ENCODE assay signal across 10 cellular contexts in the genomic region with DNA sequence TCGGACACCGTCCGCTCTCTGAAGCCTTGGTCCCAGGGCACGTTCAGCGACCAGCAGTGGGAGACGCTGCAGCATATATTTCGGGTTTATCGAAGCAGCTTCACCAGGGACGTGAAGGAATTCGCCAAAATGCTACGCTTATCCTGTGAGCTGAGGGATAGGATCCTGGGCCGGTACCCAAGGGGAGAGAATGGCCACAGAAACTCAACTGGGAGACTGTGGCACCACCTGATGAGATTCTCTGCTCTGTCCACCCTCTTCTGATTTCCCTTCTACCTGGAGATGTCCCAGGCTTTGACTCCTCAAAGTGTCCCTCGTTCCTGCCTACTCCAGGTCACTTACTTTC. TPM values are rescaled to one million over a fixed set of nuclear protein-coding genes. Genes with fewer than 3 reads are reported as not detected.
A peak's percentile ranks its signal among the peaks of the same experiment; 100 is the strongest.
DNase-seq lines count a peak whose midpoint lies in the region; ATAC-seq and TF ChIP-seq lines count a peak whose summit lies in the region.
"Had no signal": no experiment of that assay in that cellular context is flagged by ENCODE, and none has a peak within 500 bp of the region (broad histone marks: within the 10 kb centered on the region; RNA-seq: fewer than 3 reads in every experiment).

No MANE protein-coding gene starts in this region.

- POLR2A ChIA-PET in BJ (lab: Charles Lee): interaction anchor here (0.6 kb wide), 1 partner anchor 1461 kb away, joined by 8 read pairs; no protein-coding TSS in a partner anchor

- H3K9ac ChIP-seq in MM.1S (ENCODE audit: low read length) (no peak overlapping the region), neuronal stem cell (ENCODE audit: low read depth, low read length, poor library complexity) (no peak overlapping the region)

- peaks cover 25% of the 10 kb centered on the region for H3K4me1 Mint-ChIP-seq in endothelial cell (ENCODE audit: unreplicated experiment)

- no peaks in the 10 kb centered on the region for H3K9me3 Mint-ChIP-seq in endothelial cell (ENCODE audit: unreplicated experiment)

- peak overlapping the region; percentile 97 for H3K4me3 Mint-ChIP-seq in endothelial cell (ENCODE audit: unreplicated experiment)

- ATAC-seq in GM21786 (IDR thresholded peaks at IDR 0.05; ENCODE audit: unreplicated experiment) (no peak), GM21825 (IDR thresholded peaks at IDR 0.05; ENCODE audit: unreplicated experiment) (no peak), foreskin keratinocyte (no peak)
- ATAC-seq: HCT116 had no signal

- TF ChIP-seq CTCF in BJ (IDR thresholded peaks at IDR 0.05; ENCODE audit: insufficient read depth, low read depth, low read length) (no peak), MM.1S (IDR thresholded peaks at IDR 0.05; ENCODE audit: low read length) (no peak), endothelial cell (IDR thresholded peaks at IDR 0.05; ENCODE audit: unreplicated experiment) (no peak), foreskin keratinocyte (conservative IDR thresholded peaks at IDR 0.05) (no peak)

- no peak overlapping the region for H4K8ac ChIP-seq in neuronal stem cell (ENCODE audit: low read depth, low read length)

- peaks cover 1% of the 10 kb centered on the region for H3K79me1 ChIP-seq in neuronal stem cell (ENCODE audit: low read depth, low read length)

- H3K4ac ChIP-seq in neuronal stem cell (ENCODE audit: low read length): no peak overlapping the region

- no peaks in the 10 kb centered on the region for H3K36me3 ChIP-seq in BJ (ENCODE audit: control insufficient read depth, insufficient read depth, low read length)
- no peaks in the 10 kb centered on the region for H3K36me3 ChIP-seq in MM.1S (replicated peaks; ENCODE audit: insufficient read depth, low read length)
- H3K36me3 ChIP-seq in neuronal stem cell (replicated peaks in 1 of 2; ENCODE audit: control insufficient read depth in 2 of 2, insufficient read depth in 2 of 2, low read length in 2 of 2): no peaks in the 10 kb centered on the region
- H3K36me3 ChIP-seq in HAP-1 (replicated peaks): no peaks in the 10 kb centered on the region

- no peak overlapping the region for H3K14ac ChIP-seq in neuronal stem cell (ENCODE audit: low read length)

- peak overlapping the region; percentile 0 for H3K18ac ChIP-seq in neuronal stem cell (ENCODE audit: low read length)

- CTCF ChIA-PET in BJ (lab: Yijun Ruan, JAX): interaction anchor here (1.0 kb wide), 1 partner anchor 22 kb away, joined by 4 read pairs; no protein-coding TSS in a partner anchor

- peaks cover 7% of the 10 kb centered on the region; the same call in 1 of the 2 replicates for H3F3A ChIP-seq in MM.1S (ENCODE audit: insufficient read depth, low read length)

- in situ Hi-C loops in HAP-1 (cut with MboI; ENCODE audit: low sequenced_read_pairs): no loop called here

- no peak overlapping the region for H3K23ac ChIP-seq in neuronal stem cell (ENCODE audit: low read depth, low read length, poor library complexity)

- H3K4me1 ChIP-seq in MM.1S (ENCODE audit: low read length) (peaks cover 17% of the 10 kb centered on the region), neuronal stem cell (ENCODE audit: control insufficient read depth in 2 of 2, insufficient read depth in 1 of 2, low read depth in 1 of 2, low read length in 2 of 2) (peaks cover 0 to 2% of the 10 kb centered on the region in 2 donors), HAP-1 (no peaks in the 10 kb centered on the region; the same call in 1 of the 2 replicates), foreskin keratinocyte (peaks cover 5% of the 10 kb centered on the region)

- H3K27ac ChIP-seq in MM.1S (ENCODE audit: low read length) (no peak overlapping the region), neuronal stem cell (replicated peaks; ENCODE audit: low read length) (no peak overlapping the region), foreskin keratinocyte (no peak overlapping the region)

- H3K4me2 ChIP-seq in MM.1S (ENCODE audit: low read depth, low read length) (peak overlapping the region; percentile 52; the same call in 1 of the 2 replicates), neuronal stem cell (ENCODE audit: insufficient read depth, low read length, poor library complexity, severe bottlenecking) (peak overlapping the region; percentile 87)

- DNase-seq in BJ (ENCODE audit: low read depth) (no peak), MM.1S (no peak), endothelial cell (ENCODE audit: low spot score) (no peak), neuronal stem cell (ENCODE audit: low spot score) (no peak), HAP-1 (ENCODE audit: low spot score in 2 of 2) (no peak), foreskin keratinocyte (no peak)

- peaks cover 4% of the 10 kb centered on the region for H3K36me3 Mint-ChIP-seq in endothelial cell (ENCODE audit: low read depth, unreplicated experiment)

- H2BK5ac ChIP-seq in neuronal stem cell (ENCODE audit: low read length): no peak overlapping the region

- H2AFZ ChIP-seq in MM.1S (ENCODE audit: low read length): no peak overlapping the region
- peak overlapping the region; percentile 83 for H2AFZ ChIP-seq in neuronal stem cell (ENCODE audit: low read length)

- H3K9me2 ChIP-seq in MM.1S (replicated peaks; ENCODE audit: insufficient read depth, low read length): no peaks in the 10 kb centered on the region

- no peak overlapping the region for H2AK5ac ChIP-seq in neuronal stem cell (ENCODE audit: low read depth, low read length)

- H3K4me3 ChIP-seq in BJ (ENCODE audit: low read depth, low read length): peak overlapping the region; percentile 42; the same call in 1 of the 2 replicates
- H3K4me3 ChIP-seq in MM.1S (ENCODE audit: low read length): no peak overlapping the region
- peak overlapping the region in 1 of 2 donors; percentile 82 for H3K4me3 ChIP-seq in neuronal stem cell (ENCODE audit: low read length in 2 of 2)
- no peak overlapping the region for H3K4me3 ChIP-seq in HAP-1

- no peaks in the 10 kb centered on the region for H3K9me3 ChIP-seq in MM.1S (replicated peaks; ENCODE audit: insufficient read depth, low read length)
- H3K9me3 ChIP-seq in neuronal stem cell (replicated peaks in 1 of 2; ENCODE audit: control insufficient read depth in 2 of 2, insufficient read depth in 1 of 2, low read depth in 1 of 2, low read length in 2 of 2): no peaks in the 10 kb centered on the region
- no peaks in the 10 kb centered on the region for H3K9me3 ChIP-seq in HAP-1

- H3K27me3 Mint-ChIP-seq in endothelial cell (ENCODE audit: unreplicated experiment): peaks cover 18% of the 10 kb centered on the region

- no peak overlapping the region for H2BK120ac ChIP-seq in neuronal stem cell (ENCODE audit: low read depth, low read length)

- H3K79me2 ChIP-seq in MM.1S (ENCODE audit: low read length): no peaks in the 10 kb centered on the region

- H2BK15ac ChIP-seq in neuronal stem cell (ENCODE audit: low read length): no peak overlapping the region

- WGBS in neuronal stem cell (ENCODE audit: extremely low coverage in 2 of 2, insufficient read length in 2 of 2, insufficient replicate concordance in 1 of 2), 2 donors: no CpG with 5 or more reads among the region's 13 CpGs

- H3K27me3 ChIP-seq in BJ (ENCODE audit: control insufficient read depth, insufficient read depth, low read length): peaks cover 37% of the 10 kb centered on the region
- peaks cover 96% of the 10 kb centered on the region for H3K27me3 ChIP-seq in MM.1S (replicated peaks; ENCODE audit: insufficient read depth, low read length)
- H3K27me3 ChIP-seq in neuronal stem cell (ENCODE audit: control insufficient read depth in 3 of 3, insufficient read depth in 3 of 3, low read depth in 1 of 3, low read length in 3 of 3): peaks cover 7 to 76% (median 60%) of the 10 kb centered on the region in 3 experiments
- peaks cover 62% of the 10 kb centered on the region for H3K27me3 ChIP-seq in HAP-1 (ENCODE audit: low read depth)
- H3K27me3 ChIP-seq in foreskin keratinocyte: no peaks in the 10 kb centered on the region

- no peaks in the 10 kb centered on the region for H4K20me1 ChIP-seq in MM.1S (ENCODE audit: insufficient read depth, low read length)

- no peak overlapping the region for H2BK12ac ChIP-seq in neuronal stem cell (ENCODE audit: low read length)

- peak overlapping the region; percentile 12 for H3K27ac Mint-ChIP-seq in endothelial cell (ENCODE audit: unreplicated experiment)

- no peak overlapping the region for H4K91ac ChIP-seq in neuronal stem cell (ENCODE audit: low read depth, low read length, poor library complexity)

RNA-seq across cellular contexts. Expression of gene CD1D, which starts 0.9 kb away (rescaled TPM):
- 0.06 and 0.12 TPM in 2 replicates for polyA plus RNA-seq in BJ (2011; rRNA removed)
- polyA minus RNA-seq in BJ (2011; rRNA and poly(A)+ RNA removed): not detected in 2 replicates
- total RNA-seq in endothelial cell (ENCODE audit: unreplicated experiment): 1.5 TPM
- 0.07 TPM for polyA plus RNA-seq in neuronal stem cell (2013, experiment 1 of 2)
- 0.04 TPM for polyA plus RNA-seq in neuronal stem cell (2013, experiment 2 of 2)
- total RNA-seq in foreskin keratinocyte: 3.9 and 5.1 TPM in 2 replicates
- polyA plus RNA-seq in foreskin keratinocyte: 3.7 and 3.8 TPM in 2 replicates
- total RNA-seq: endothelial cell of umbilical vein had no signal
- polyA plus RNA-seq: endothelial cell of umbilical vein had no signal
